In the genomic region with DNA sequence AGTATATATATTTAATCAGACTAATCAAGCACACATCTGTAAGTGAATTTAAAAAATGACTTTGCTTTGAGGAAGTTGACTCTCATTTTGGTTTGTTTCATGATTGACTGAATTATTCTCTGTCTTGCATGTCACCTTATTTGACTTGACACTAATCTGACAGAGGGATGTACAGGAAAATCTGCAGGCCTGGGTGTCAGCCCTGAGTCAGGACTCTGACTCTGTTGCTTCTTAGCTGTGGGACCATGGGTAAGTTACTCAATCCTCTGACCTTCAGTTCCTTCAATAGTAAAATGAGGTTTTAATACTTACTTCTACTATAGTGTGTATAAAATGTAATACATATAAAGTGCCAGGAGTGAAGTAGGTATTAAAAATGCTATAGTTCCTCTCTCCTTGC, we compare ENCODE assay signal across 26 cellular contexts.
"Had no signal": no experiment of that assay in that cellular context is flagged by ENCODE, and none has a peak within 500 bp of the region (broad histone marks: within the 10 kb centered on the region; RNA-seq: fewer than 3 reads in every experiment).

No MANE protein-coding gene starts in this region.

- H3K36me3 Mint-ChIP-seq: activated CD4-positive, alpha-beta memory T cell treated with anti-CD3 and anti-CD28 coated beads for 36 hours; naive thymus-derived CD8-positive, alpha-beta T cell had no signal

- H3K4me3 ChIP-seq: esophagus squamous epithelium, gastroesophageal sphincter, hepatocyte, thoracic aorta, upper lobe of left lung had no signal

- H3K27ac Mint-ChIP-seq: activated CD4-positive, alpha-beta memory T cell treated with anti-CD3 and anti-CD28 coated beads for 36 hours; activated CD4-positive, alpha-beta T cell treated with anti-CD3 and anti-CD28 coated beads, Interleukin-2, amount 10 ng/mL, durations not matched to agents 24 days and 14 days; activated T-helper 1 cell treated with anti-CD3 and anti-CD28 coated beads, Interleukin-12 subunit alpha, Interleukin-12 subunit beta, Interleukin-2, Interleukin-4 antibody, amounts not matched to agents 30 ng/mL and 10 ng/mL and 1 ng/mL, durations not matched to agents 14 hours and 24 hours and 36 hours; endodermal cell; naive thymus-derived CD8-positive, alpha-beta T cell; stimulated activated naive CD8-positive, alpha-beta T cell treated with anti-CD3 and anti-CD28 coated beads, Interleukin-15, Interleukin-2, amounts not matched to agents 100 ng/mL and 50 ng/mL, for 24 hours; T-helper 17 cell had no signal

- H3K36me3 ChIP-seq: esophagus squamous epithelium, gastroesophageal sphincter, thoracic aorta, upper lobe of left lung had no signal

- H2AFZ ChIP-seq: hepatocyte had no signal

- DNase-seq: activated CD4-positive, alpha-beta memory T cell treated with anti-CD3 and anti-CD28 coated beads for 36 hours; activated CD4-positive, alpha-beta T cell treated with anti-CD3 and anti-CD28 coated beads, Interleukin-2, amount 10 ng/mL, durations not matched to agents 24 days and 14 days; activated CD4-positive, CD25-positive, alpha-beta regulatory T cell treated with anti-CD3 and anti-CD28 coated beads, Interleukin-2, amount 50 U/mL, for 72 hours; activated CD8-positive, alpha-beta memory T cell treated with anti-CD3 and anti-CD28 coated beads, Interleukin-2, amount 50 U/mL, for 4 hours; activated effector memory CD4-positive, alpha-beta T cell treated with anti-CD3 and anti-CD28 coated beads, Interleukin-2, amount 50 U/mL, for 16 hours; activated naive CD4-positive, alpha-beta T cell treated with anti-CD3 and anti-CD28 coated beads, Interleukin-2, amount 50 U/mL, for 16 hours; activated T-cell treated with anti-CD3 and anti-CD28 coated beads, Interleukin-2, amount 50 U/mL, for 1 hour; amniotic stem cell; central memory CD4-positive, alpha-beta T cell; endodermal cell; esophagus squamous epithelium; kidney; left colon; mammary epithelial cell; midbrain; naive thymus-derived CD8-positive, alpha-beta T cell; right cardiac atrium; stimulated activated CD4-positive, alpha-beta T cell treated with anti-CD3 and anti-CD28 coated beads, Interleukin-2, amount 100 ng/mL, for 48 hours; T-helper 17 cell; T1000; upper lobe of left lung had no signal

- ATAC-seq: gastroesophageal sphincter; left colon; naive thymus-derived CD8-positive, alpha-beta T cell; right cardiac atrium; T-helper 17 cell had no signal

- H3K4me2 ChIP-seq: hepatocyte had no signal

- H3K27me3 ChIP-seq: esophagus squamous epithelium, gastroesophageal sphincter, hepatocyte, upper lobe of left lung had no signal

- H3K27ac ChIP-seq: esophagus squamous epithelium, gastroesophageal sphincter, thoracic aorta, upper lobe of left lung had no signal

- H3K4me1 ChIP-seq: esophagus squamous epithelium, gastroesophageal sphincter had no signal

- H3K9me3 ChIP-seq: esophagus squamous epithelium, gastroesophageal sphincter, thoracic aorta, upper lobe of left lung had no signal

- H3K9me3 Mint-ChIP-seq: activated CD4-positive, alpha-beta memory T cell treated with anti-CD3 and anti-CD28 coated beads for 36 hours; activated CD4-positive, alpha-beta T cell treated with anti-CD3 and anti-CD28 coated beads, Interleukin-2, amount 10 ng/mL, durations not matched to agents 24 days and 14 days; activated T-helper 1 cell treated with anti-CD3 and anti-CD28 coated beads, Interleukin-12 subunit alpha, Interleukin-12 subunit beta, Interleukin-2, Interleukin-4 antibody, amounts not matched to agents 30 ng/mL and 10 ng/mL and 1 ng/mL, durations not matched to agents 14 hours and 24 hours and 36 hours; endodermal cell; naive thymus-derived CD8-positive, alpha-beta T cell; stimulated activated naive CD8-positive, alpha-beta T cell treated with anti-CD3 and anti-CD28 coated beads, Interleukin-15, Interleukin-2, amounts not matched to agents 100 ng/mL and 50 ng/mL, for 24 hours had no signal

- H3K79me2 ChIP-seq: hepatocyte had no signal

- H3K4me1 Mint-ChIP-seq: activated CD4-positive, alpha-beta T cell treated with anti-CD3 and anti-CD28 coated beads, Interleukin-2, amount 10 ng/mL, durations not matched to agents 24 days and 14 days; endodermal cell; naive thymus-derived CD8-positive, alpha-beta T cell; T-helper 17 cell had no signal

- H3K4me3 Mint-ChIP-seq: activated CD4-positive, alpha-beta memory T cell treated with anti-CD3 and anti-CD28 coated beads for 36 hours; activated CD4-positive, alpha-beta T cell treated with anti-CD3 and anti-CD28 coated beads, Interleukin-2, amount 10 ng/mL, durations not matched to agents 24 days and 14 days; activated T-helper 1 cell treated with anti-CD3 and anti-CD28 coated beads, Interleukin-12 subunit alpha, Interleukin-12 subunit beta, Interleukin-2, Interleukin-4 antibody, amounts not matched to agents 30 ng/mL and 10 ng/mL and 1 ng/mL, durations not matched to agents 14 hours and 24 hours and 36 hours; endodermal cell; naive thymus-derived CD8-positive, alpha-beta T cell; stimulated activated naive CD8-positive, alpha-beta T cell treated with anti-CD3 and anti-CD28 coated beads, Interleukin-15, Interleukin-2, amounts not matched to agents 100 ng/mL and 50 ng/mL, for 24 hours; T-helper 17 cell had no signal
